Comparison of ENCODE assay signal across 22 cellular contexts in the genomic region with DNA sequence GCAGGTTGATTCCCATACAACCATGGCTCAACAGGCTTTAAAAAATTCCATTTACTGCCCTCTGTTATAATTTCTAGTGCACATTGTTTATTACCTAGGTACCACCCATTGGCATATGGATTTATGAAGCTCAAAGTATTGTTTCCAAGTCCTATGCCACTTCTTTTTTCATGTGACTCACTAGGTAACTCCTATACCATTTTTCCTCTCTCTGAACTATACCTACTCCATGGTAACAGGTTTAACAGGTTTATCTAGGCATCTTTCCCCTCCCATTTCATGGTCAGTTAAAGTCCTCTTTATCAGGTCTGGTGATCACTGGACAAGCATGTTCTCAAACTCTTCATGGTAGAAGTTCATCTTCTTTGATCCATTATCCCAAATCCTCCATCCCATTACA. TPM values are rescaled to one million over a fixed set of nuclear protein-coding genes. Genes with fewer than 3 reads are reported as not detected.
DNase-seq lines count a peak whose midpoint lies in the region; ATAC-seq, FAIRE-seq and TF ChIP-seq lines count a peak whose summit lies in the region.
"Had no signal": no experiment of that assay in that cellular context is flagged by ENCODE, and none has a peak within 500 bp of the region (broad histone marks: within the 10 kb centered on the region; RNA-seq: fewer than 3 reads in every experiment).

No MANE protein-coding gene starts in this region.

- H3K4me3 ChIP-seq in LNCaP clone FGC (ENCODE audit: low read depth, low read length) (no peak overlapping the region), bronchial epithelial cell (ENCODE audit: low read depth, low read length) (no peak overlapping the region), mucosa of descending colon (no peak overlapping the region)
- H3K4me3 ChIP-seq: A549, GM12878, SJCRH30 had no signal

- H3K4me1 ChIP-seq in mucosa of descending colon (ENCODE audit: low read depth): peaks cover 16% of the 10 kb centered on the region
- H3K4me1 ChIP-seq: A549, SJCRH30 had no signal

- no peak for FAIRE-seq in bronchial epithelial cell (lab: Jason Lieb, UNC)
- FAIRE-seq: A549, GM12878, GM19239 had no signal

- H3K9me3 ChIP-seq in mucosa of descending colon: no peaks in the 10 kb centered on the region
- H3K9me3 ChIP-seq: A549, Caco-2, SJCRH30 had no signal

- intact Hi-C loops in mucosa of descending colon (cut with DNase I, micrococcal nuclease): no loop called here

- DNase-seq in DMS53 (lab: John Stamatoyannopoulos, UW) (peak; percentile 87), LNCaP clone FGC (ENCODE audit: low read depth) (peak; percentile 78), bronchial epithelial cell (ENCODE audit: low read depth) (peak; percentile 67), mucosa of descending colon (no peak), KG1 (lab: John Stamatoyannopoulos, UW) (no peak), NCI-H69 (lab: John Stamatoyannopoulos, UW) (no peak)
- DNase-seq in NK-92 treated with Interleukin-12 subunit alpha and Interleukin-12 subunit beta, amount 100 ng/mL, for 24 hours (lab: John Stamatoyannopoulos, UW): no peak
- DNase-seq: CD4-positive, alpha-beta T cell; DMS153; EL; H9; NCI-H1105; NCI-H2107; NCI-H226; NCI-H774; OCI-M1; RPMI8226; SJCRH30 had no signal

- H3K27me3 ChIP-seq in bronchial epithelial cell (ENCODE audit: control insufficient read depth, insufficient read depth, low read length): no peaks in the 10 kb centered on the region
- H3K27me3 ChIP-seq: SJCRH30 had no signal

- peak; percentile 94 for ATAC-seq in mucosa of descending colon
- ATAC-seq: A549, GM12878 had no signal

- TF ChIP-seq CTCF in LNCaP clone FGC (IDR thresholded peaks at IDR 0.05; ENCODE audit: control insufficient read depth, extremely low read depth, insufficient read depth) (no peak), bronchial epithelial cell (IDR thresholded peaks at IDR 0.05; ENCODE audit: insufficient read depth, low read length, severe bottlenecking) (no peak), mucosa of descending colon (IDR thresholded peaks at IDR 0.05) (no peak)

- H3K36me3 ChIP-seq in bronchial epithelial cell (ENCODE audit: control insufficient read depth, insufficient read depth, low read length) (no peaks in the 10 kb centered on the region), mucosa of descending colon (ENCODE audit: low read depth) (no peaks in the 10 kb centered on the region)
- H3K36me3 ChIP-seq: SJCRH30 had no signal

RNA-seq across cellular contexts. Expression of a gene that starts 49.6 kb away (rescaled TPM):
- total RNA-seq in bronchial epithelial cell (34.2 and 40.6 TPM in 2 replicates), mucosa of descending colon (100 to 1,000 TPM in 1 of 3 donors, 10 to 100 TPM in 2; 26.6 to 111 (median 36.8) TPM)

Comparison
In these comparisons a context has a peak if more than half of its experiments do, and no peak if none do; other contexts are left out.
1. DNase-seq: peak in DMS53 (single experiment), LNCaP clone FGC (single experiment) and bronchial epithelial cell (single experiment); none in mucosa of descending colon (0 of 3), KG1 (single experiment), NCI-H69 (single experiment) and NK-92 treated with Interleukin-12 subunit alpha and Interleukin-12 subunit beta, amount 100 ng/mL, for 24 hours (single experiment).